Comparison of ENCODE assay signal across 8 cellular contexts in genomic region chr17:45172232-45172540, GRCh38. TPM values are rescaled to one million over a fixed set of nuclear protein-coding genes. Genes with fewer than 3 reads are reported as not detected.
DNase-seq lines count a peak whose midpoint lies in the region; ATAC-seq, FAIRE-seq and TF ChIP-seq lines count a peak whose summit lies in the region.
"Had no signal": no experiment of that assay in that cellular context is flagged by ENCODE, and none has a peak within 500 bp of the region (broad histone marks: within the 10 kb centered on the region; RNA-seq: fewer than 3 reads in every experiment).

No MANE protein-coding gene starts in this region.

- CTCF ChIA-PET in HepG2 (lab: Yijun Ruan, JAX; ENCODE audit: low intra/inter-chr PET ratio, low total read pairs) = interaction anchor here (0.7 to 3.2 kb wide), 5 partner anchors 11 to 37 kb away, joined by 3 to 10 read pairs (median 3); partner anchors contain the start of genes ACBD4, HEXIM1 and HEXIM2

- no peak overlapping the region for H3K4me3 ChIP-seq in KMS-11 (IDR thresholded peaks at IDR 0.05; ENCODE audit: insufficient read depth, low read depth, low read length)
- peak overlapping the region; percentile 78 for H3K4me3 ChIP-seq in adipocyte (ENCODE audit: low read length)
- H3K4me3 ChIP-seq in HepG2 (replicated peaks in 1 of 3; ENCODE audit: insufficient read depth in 1 of 3, low read depth in 2 of 3, low read length in 3 of 3) = peak overlapping the region; percentile 45 to 68 (median 53); a peak in 5 of 6 replicates
- H3K4me3 ChIP-seq in suprapubic skin = peak overlapping the region; percentile 36

- no peak for FAIRE-seq in HepG2 (lab: Jason Lieb, UNC)

- TF ChIP-seq POLR2A in HepG2 (IDR thresholded peaks at IDR 0.05; ENCODE audit: insufficient read depth in 1 of 2, low read depth in 2 of 2, low read length in 2 of 2) (no peak; a peak in 1 of 4 replicates), suprapubic skin (IDR thresholded peaks at IDR 0.05) (no peak)

- H3K9me3 ChIP-seq in adipocyte (ENCODE audit: control insufficient read depth, low read length) = no peaks in the 10 kb centered on the region
- H3K9me3 ChIP-seq in HepG2 (ENCODE audit: low read length) = no peaks in the 10 kb centered on the region
- H3K9me3 ChIP-seq in suprapubic skin = no peaks in the 10 kb centered on the region

- POLR2A ChIA-PET in HepG2 (lab: Yijun Ruan, JAX) = interaction anchor here (0.5 to 24.3 kb wide), 17 partner anchors 11 to 1045 kb away, joined by 3 to 2487 read pairs (median 10); partner anchors contain the start of genes ACBD4, HEXIM1, HEXIM2 and MAP3K14

- H4K20me1 ChIP-seq in KMS-11 (ENCODE audit: insufficient read depth) (no peaks in the 10 kb centered on the region), HepG2 (ENCODE audit: insufficient read depth, low read length) (no peaks in the 10 kb centered on the region)

- H3K79me2 ChIP-seq in KMS-11 (ENCODE audit: insufficient read depth, low read depth) (no peaks in the 10 kb centered on the region), HepG2 (ENCODE audit: insufficient read depth, low read length) (no peaks in the 10 kb centered on the region)

- TF ChIP-seq RAD21 in HepG2 (CRISPR knock-in tag; IDR thresholded peaks at IDR 0.05) = no peak

- BruUV-seq in HepG2 (replicated peaks; lab: Mats Ljungman, UMichigan) = TSS peak; percentile 59

- peak overlapping the region; percentile 59; the same call in 1 of the 2 replicates for H3K27ac ChIP-seq in KMS-11
- peak overlapping the region; percentile 97 for H3K27ac ChIP-seq in HepG2 (ENCODE audit: extremely low read length, insufficient read depth, low read length)
- H3K27ac ChIP-seq in suprapubic skin = peak overlapping the region; percentile 96

- H3K27me3 ChIP-seq in KMS-11 (ENCODE audit: insufficient read depth, low read depth) (no peaks in the 10 kb centered on the region), adipocyte (replicated peaks; ENCODE audit: control insufficient read depth, insufficient read depth, low read length) (no peaks in the 10 kb centered on the region), HepG2 (ENCODE audit: control insufficient read depth in 1 of 2, insufficient read depth in 2 of 2, low read length in 2 of 2) (no peaks in the 10 kb centered on the region), suprapubic skin (no peaks in the 10 kb centered on the region)

- intact Hi-C loops in HepG2 (cut with micrococcal nuclease; ENCODE audit: unreplicated experiment) = loop anchor here (1.0 kb wide), 1 partner anchor 11 kb away; the partner anchor contains the start of gene HEXIM2

- DNase-seq in adipocyte (ENCODE audit: low read depth) = no peak
- no peak for DNase-seq in HepG2 (ENCODE audit: low spot score)
- no peak for DNase-seq in suprapubic skin (ENCODE audit: low spot score in 2 of 2)
- DNase-seq in SK-N-DZ (ENCODE audit: low spot score) = no peak
- DNase-seq in inferior parietal cortex (ENCODE audit: extremely low spot score) = no peak
- DNase-seq: NCI-H1048 had no signal

- H2AFZ ChIP-seq in KMS-11 (ENCODE audit: low read depth) (peak overlapping the region; percentile 66), HepG2 (ENCODE audit: low read length) (no peak overlapping the region)

- H3K9ac ChIP-seq in KMS-11 (peak overlapping the region; percentile 69; the same call in 1 of the 2 replicates), adipocyte (ENCODE audit: low read length) (peak overlapping the region; percentile 81), HepG2 (ENCODE audit: insufficient read depth, low read depth, low read length) (peak overlapping the region; percentile 93)

- in situ Hi-C loops in HepG2 (cut with HindIII; ENCODE audit: extremely low pct_ligation_motif_present, low pct_unique_long_range_greater_than_20kb) = no loop called here

- no peak for TF ChIP-seq CTCF in KMS-11 (conservative IDR thresholded peaks at IDR 0.05; ENCODE audit: low read depth, low read length)
- TF ChIP-seq CTCF in HepG2 (CRISPR knock-in tag; IDR thresholded peaks at IDR 0.05) = no peak
- no peak for TF ChIP-seq CTCF in suprapubic skin (IDR thresholded peaks at IDR 0.05)

- H3K36me3 ChIP-seq in KMS-11 (ENCODE audit: insufficient read depth) (no peaks in the 10 kb centered on the region), adipocyte (ENCODE audit: control insufficient read depth, insufficient read depth, low read length, severe bottlenecking) (peaks cover 3% of the 10 kb centered on the region), HepG2 (replicated peaks in 1 of 2; ENCODE audit: control insufficient read depth in 1 of 2, insufficient read depth in 2 of 2, low read length in 2 of 2) (peaks cover 10 to 17% of the 10 kb centered on the region in 2 experiments), suprapubic skin (no peaks in the 10 kb centered on the region)

- TF ChIP-seq EP300 in HepG2 (IDR thresholded peaks at IDR 0.05; ENCODE audit: low read depth in 2 of 2, low read length in 2 of 2) (no peak), HepG2 (CRISPR knock-in tag; IDR thresholded peaks at IDR 0.05; ENCODE audit: borderline replicate concordance) (no peak), suprapubic skin (IDR thresholded peaks at IDR 0.05) (no peak)

- no peak; the same call in 2 of the 3 replicates for ATAC-seq in HepG2
- ATAC-seq in HG02610 (IDR thresholded peaks at IDR 0.05; ENCODE audit: unreplicated experiment) = no peak

- peak overlapping the region; percentile 83; the same call in 1 of the 2 replicates for H3K4me2 ChIP-seq in KMS-11
- peak overlapping the region; percentile 100 for H3K4me2 ChIP-seq in HepG2 (ENCODE audit: low read depth, low read length)

- H3K4me1 ChIP-seq in KMS-11 (ENCODE audit: low read depth, poor library complexity, severe bottlenecking) (peaks cover 26% of the 10 kb centered on the region), adipocyte (ENCODE audit: control insufficient read depth, insufficient read depth, low read length) (peaks cover 38% of the 10 kb centered on the region), HepG2 (ENCODE audit: insufficient read depth, low read length) (peaks cover 69% of the 10 kb centered on the region), suprapubic skin (peaks cover 60% of the 10 kb centered on the region)

- WGBS in HepG2 (ENCODE audit: low lambda C conversion rate) = 9% methylated on average over 5 of the region's 5 CpGs
- WGBS in suprapubic skin = 27% methylated on average over 5 of the region's 5 CpGs

RNA-seq across cellular contexts. Expression of gene HEXIM2, which starts 10.5 kb away (rescaled TPM):
- total RNA-seq in HepG2 (2016; rRNA removed; fragmentation: Illumina TruSeq; extraction: Trizol) (27.1 and 30.8 TPM in 2 replicates), suprapubic skin (10 to 100 TPM in 1 of 4 donors, 1 to 10 TPM in 3; 2.2 to 10.4 (median 4.4) TPM)
- total RNA-seq in HepG2 (2016; cell fraction: cytosol; rRNA removed; fragmentation: Illumina TruSeq; extraction: Trizol; ENCODE audit: low read depth) = 22.3 and 23.3 TPM in 2 replicates
- total RNA-seq in HepG2 (2016; cell fraction: insoluble cytoplasmic fraction; rRNA removed; fragmentation: Illumina TruSeq; extraction: Trizol) = 26.7 and 27.9 TPM in 2 replicates
- 25.8 and 28.7 TPM in 2 replicates for total RNA-seq in HepG2 (2016; cell fraction: membrane; rRNA removed; fragmentation: Illumina TruSeq; extraction: Trizol)
- 13.7 and 16.4 TPM in 2 replicates for total RNA-seq in HepG2 (2016; cell fraction: nucleus; rRNA removed; fragmentation: Illumina TruSeq; extraction: Trizol)
- 31.8 and 32.4 TPM in 2 replicates for polyA plus RNA-seq in HepG2 (2011; rRNA removed)
- 32.2 and 44.9 TPM in 2 replicates for polyA plus RNA-seq in HepG2 (2011; cell fraction: cytosol; rRNA removed)
- 22.5 and 27.3 TPM in 2 replicates for polyA plus RNA-seq in HepG2 (2011; cell fraction: nucleus; rRNA removed)
- 22.2 and 24.9 TPM in 2 replicates for polyA plus RNA-seq in HepG2 (2012)
- 14.6 and 18.5 TPM in 2 replicates for polyA plus RNA-seq in HepG2 (2016; cell fraction: cytosol; fragmentation: Illumina TruSeq; extraction: Trizol; ENCODE audit: low read depth)
- 35.4 and 36.8 TPM in 2 replicates for polyA plus RNA-seq in HepG2 (2016; cell fraction: insoluble cytoplasmic fraction; fragmentation: Illumina TruSeq; extraction: Trizol; ENCODE audit: low read depth)
- 19.7 and 26.6 TPM in 2 replicates for polyA plus RNA-seq in HepG2 (2016; cell fraction: membrane; fragmentation: Illumina TruSeq; extraction: Trizol; ENCODE audit: low read depth)
- polyA plus RNA-seq in HepG2 (2016; cell fraction: nucleus; fragmentation: Illumina TruSeq; extraction: Trizol; ENCODE audit: insufficient read depth, low read depth) = 36.3 and 37.9 TPM in 2 replicates
- polyA minus RNA-seq in HepG2 (2011; rRNA and poly(A)+ RNA removed; ENCODE audit: low replicate concordance) = 9.1 and 26.8 TPM in 2 replicates
- polyA minus RNA-seq in HepG2 (2011; cell fraction: cytosol; rRNA and poly(A)+ RNA removed) = 17.8 and 20.5 TPM in 2 replicates
- polyA minus RNA-seq in HepG2 (2011; cell fraction: nucleus; rRNA and poly(A)+ RNA removed) = 12.4 and 13.2 TPM in 2 replicates
- 9.7 and 10.2 TPM in 2 replicates for polyA plus RNA-seq in SK-N-DZ (2014; cell fraction: cytosol; rRNA removed)
- polyA plus RNA-seq in SK-N-DZ (2014; cell fraction: nucleus; rRNA removed) = 7.2 and 8.5 TPM in 2 replicates

RNA-seq across cellular contexts. Expression of gene HEXIM1, which starts 23.9 kb away (rescaled TPM):
- total RNA-seq in HepG2 (2016; rRNA removed; fragmentation: Illumina TruSeq; extraction: Trizol) (10.5 and 14.8 TPM in 2 replicates), suprapubic skin (10 to 100 TPM; 23.1 to 35.6 (median 27.8) TPM)
- 2.7 and 3.3 TPM in 2 replicates for total RNA-seq in HepG2 (2016; cell fraction: cytosol; rRNA removed; fragmentation: Illumina TruSeq; extraction: Trizol; ENCODE audit: low read depth)
- 11.7 and 13.0 TPM in 2 replicates for total RNA-seq in HepG2 (2016; cell fraction: insoluble cytoplasmic fraction; rRNA removed; fragmentation: Illumina TruSeq; extraction: Trizol)
- total RNA-seq in HepG2 (2016; cell fraction: membrane; rRNA removed; fragmentation: Illumina TruSeq; extraction: Trizol) = 8.9 and 9.5 TPM in 2 replicates
- 13.8 and 14.0 TPM in 2 replicates for total RNA-seq in HepG2 (2016; cell fraction: nucleus; rRNA removed; fragmentation: Illumina TruSeq; extraction: Trizol)
- polyA plus RNA-seq in HepG2 (2011; rRNA removed) = 16.3 and 16.6 TPM in 2 replicates
- polyA plus RNA-seq in HepG2 (2011; cell fraction: cytosol; rRNA removed) = 13.7 and 14.0 TPM in 2 replicates
- 34.1 and 37.3 TPM in 2 replicates for polyA plus RNA-seq in HepG2 (2011; cell fraction: nucleus; rRNA removed)
- polyA plus RNA-seq in HepG2 (2012) = 17.5 and 20.8 TPM in 2 replicates
- 2.7 and 3.3 TPM in 2 replicates for polyA plus RNA-seq in HepG2 (2016; cell fraction: cytosol; fragmentation: Illumina TruSeq; extraction: Trizol; ENCODE audit: low read depth)
- 36.1 and 41.5 TPM in 2 replicates for polyA plus RNA-seq in HepG2 (2016; cell fraction: insoluble cytoplasmic fraction; fragmentation: Illumina TruSeq; extraction: Trizol; ENCODE audit: low read depth)
- 10.3 and 12.9 TPM in 2 replicates for polyA plus RNA-seq in HepG2 (2016; cell fraction: membrane; fragmentation: Illumina TruSeq; extraction: Trizol; ENCODE audit: low read depth)
- 51.0 and 51.8 TPM in 2 replicates for polyA plus RNA-seq in HepG2 (2016; cell fraction: nucleus; fragmentation: Illumina TruSeq; extraction: Trizol; ENCODE audit: insufficient read depth, low read depth)
- 8.8 and 11.0 TPM in 2 replicates for polyA minus RNA-seq in HepG2 (2011; rRNA and poly(A)+ RNA removed; ENCODE audit: low replicate concordance)
- 10.7 and 11.5 TPM in 2 replicates for polyA minus RNA-seq in HepG2 (2011; cell fraction: cytosol; rRNA and poly(A)+ RNA removed)
- 17.1 and 27.5 TPM in 2 replicates for polyA minus RNA-seq in HepG2 (2011; cell fraction: nucleus; rRNA and poly(A)+ RNA removed)
- 1.4 TPM in 2 replicates for polyA plus RNA-seq in SK-N-DZ (2014; cell fraction: cytosol; rRNA removed)
- polyA plus RNA-seq in SK-N-DZ (2014; cell fraction: nucleus; rRNA removed) = 0.97 and 2.7 TPM in 2 replicates

RNA-seq across cellular contexts. Expression of gene ACBD4, which starts 36.7 kb away (rescaled TPM):
- total RNA-seq in HepG2 (2016; rRNA removed; fragmentation: Illumina TruSeq; extraction: Trizol) (8.8 and 16.1 TPM in 2 replicates), suprapubic skin (10 to 100 TPM in 2 of 4 donors, 1 to 10 TPM in 2; 6.2 to 37.7 (median 10.9) TPM)
- total RNA-seq in HepG2 (2016; cell fraction: cytosol; rRNA removed; fragmentation: Illumina TruSeq; extraction: Trizol; ENCODE audit: low read depth) = 8.0 and 13.0 TPM in 2 replicates
- 9.5 and 14.6 TPM in 2 replicates for total RNA-seq in HepG2 (2016; cell fraction: insoluble cytoplasmic fraction; rRNA removed; fragmentation: Illumina TruSeq; extraction: Trizol)
- total RNA-seq in HepG2 (2016; cell fraction: membrane; rRNA removed; fragmentation: Illumina TruSeq; extraction: Trizol) = 12.4 and 18.3 TPM in 2 replicates
- total RNA-seq in HepG2 (2016; cell fraction: nucleus; rRNA removed; fragmentation: Illumina TruSeq; extraction: Trizol) = 15.2 and 17.1 TPM in 2 replicates
- 26.9 and 34.1 TPM in 2 replicates for polyA plus RNA-seq in HepG2 (2011; rRNA removed)
- 12.2 and 17.4 TPM in 2 replicates for polyA plus RNA-seq in HepG2 (2011; cell fraction: cytosol; rRNA removed)
- 71.5 and 77.5 TPM in 2 replicates for polyA plus RNA-seq in HepG2 (2011; cell fraction: nucleus; rRNA removed)
- polyA plus RNA-seq in HepG2 (2012) = 16.9 and 20.5 TPM in 2 replicates
- polyA plus RNA-seq in HepG2 (2016; cell fraction: cytosol; fragmentation: Illumina TruSeq; extraction: Trizol; ENCODE audit: low read depth) = 9.2 and 14.3 TPM in 2 replicates
- 9.9 and 13.7 TPM in 2 replicates for polyA plus RNA-seq in HepG2 (2016; cell fraction: insoluble cytoplasmic fraction; fragmentation: Illumina TruSeq; extraction: Trizol; ENCODE audit: low read depth)
- 10.5 and 15.2 TPM in 2 replicates for polyA plus RNA-seq in HepG2 (2016; cell fraction: membrane; fragmentation: Illumina TruSeq; extraction: Trizol; ENCODE audit: low read depth)
- polyA plus RNA-seq in HepG2 (2016; cell fraction: nucleus; fragmentation: Illumina TruSeq; extraction: Trizol; ENCODE audit: insufficient read depth, low read depth) = 36.2 and 39.6 TPM in 2 replicates
- 6.9 and 21.9 TPM in 2 replicates for polyA minus RNA-seq in HepG2 (2011; rRNA and poly(A)+ RNA removed; ENCODE audit: low replicate concordance)
- 8.3 and 8.4 TPM in 2 replicates for polyA minus RNA-seq in HepG2 (2011; cell fraction: cytosol; rRNA and poly(A)+ RNA removed)
- 26.9 and 36.2 TPM in 2 replicates for polyA minus RNA-seq in HepG2 (2011; cell fraction: nucleus; rRNA and poly(A)+ RNA removed)
- polyA plus RNA-seq in SK-N-DZ (2014; cell fraction: cytosol; rRNA removed) = 6.4 TPM in 2 replicates
- polyA plus RNA-seq in SK-N-DZ (2014; cell fraction: nucleus; rRNA removed) = 21.1 and 23.7 TPM in 2 replicates

RNA-seq across cellular contexts. Expression of gene PLCD3, which starts 39.9 kb away (rescaled TPM):
- total RNA-seq in HepG2 (2016; rRNA removed; fragmentation: Illumina TruSeq; extraction: Trizol) (5.5 and 11.3 TPM in 2 replicates), suprapubic skin (10 to 100 TPM; 44.7 to 87.1 (median 58.3) TPM)
- 5.6 and 8.7 TPM in 2 replicates for total RNA-seq in HepG2 (2016; cell fraction: cytosol; rRNA removed; fragmentation: Illumina TruSeq; extraction: Trizol; ENCODE audit: low read depth)
- total RNA-seq in HepG2 (2016; cell fraction: insoluble cytoplasmic fraction; rRNA removed; fragmentation: Illumina TruSeq; extraction: Trizol) = 6.2 and 9.4 TPM in 2 replicates
- total RNA-seq in HepG2 (2016; cell fraction: membrane; rRNA removed; fragmentation: Illumina TruSeq; extraction: Trizol) = 23.5 and 28.9 TPM in 2 replicates
- total RNA-seq in HepG2 (2016; cell fraction: nucleus; rRNA removed; fragmentation: Illumina TruSeq; extraction: Trizol) = 4.2 and 4.3 TPM in 2 replicates
- polyA plus RNA-seq in HepG2 (2011; rRNA removed) = 39.1 and 46.1 TPM in 2 replicates
- polyA plus RNA-seq in HepG2 (2011; cell fraction: cytosol; rRNA removed) = 28.6 and 40.9 TPM in 2 replicates
- polyA plus RNA-seq in HepG2 (2011; cell fraction: nucleus; rRNA removed) = 37.4 and 43.6 TPM in 2 replicates
- 8.5 and 22.4 TPM in 2 replicates for polyA plus RNA-seq in HepG2 (2012)
- polyA plus RNA-seq in HepG2 (2016; cell fraction: cytosol; fragmentation: Illumina TruSeq; extraction: Trizol; ENCODE audit: low read depth) = 17.4 and 19.5 TPM in 2 replicates
- polyA plus RNA-seq in HepG2 (2016; cell fraction: insoluble cytoplasmic fraction; fragmentation: Illumina TruSeq; extraction: Trizol; ENCODE audit: low read depth) = 14.0 and 24.9 TPM in 2 replicates
- polyA plus RNA-seq in HepG2 (2016; cell fraction: membrane; fragmentation: Illumina TruSeq; extraction: Trizol; ENCODE audit: low read depth) = 30.5 and 46.5 TPM in 2 replicates
- polyA plus RNA-seq in HepG2 (2016; cell fraction: nucleus; fragmentation: Illumina TruSeq; extraction: Trizol; ENCODE audit: insufficient read depth, low read depth) = 24.9 and 28.4 TPM in 2 replicates
- 68.8 and 256 TPM in 2 replicates for polyA minus RNA-seq in HepG2 (2011; rRNA and poly(A)+ RNA removed; ENCODE audit: low replicate concordance)
- 26.0 and 39.9 TPM in 2 replicates for polyA minus RNA-seq in HepG2 (2011; cell fraction: cytosol; rRNA and poly(A)+ RNA removed)
- 13.4 and 15.7 TPM in 2 replicates for polyA minus RNA-seq in HepG2 (2011; cell fraction: nucleus; rRNA and poly(A)+ RNA removed)
- 14.7 and 16.2 TPM in 2 replicates for polyA plus RNA-seq in SK-N-DZ (2014; cell fraction: cytosol; rRNA removed)
- polyA plus RNA-seq in SK-N-DZ (2014; cell fraction: nucleus; rRNA removed) = 17.1 and 17.3 TPM in 2 replicates

RNA-seq across cellular contexts. Expression of gene FMNL1, which starts 49.5 kb away (rescaled TPM):
- total RNA-seq in HepG2 (2016; rRNA removed; fragmentation: Illumina TruSeq; extraction: Trizol) (0.39 and 0.53 TPM in 2 replicates), suprapubic skin (10 to 100 TPM in 1 of 4 donors, 1 to 10 TPM in 3; 5.9 to 14.6 (median 8.0) TPM)
- total RNA-seq in HepG2 (2016; cell fraction: cytosol; rRNA removed; fragmentation: Illumina TruSeq; extraction: Trizol; ENCODE audit: low read depth) = 0.61 TPM in 1 of 2 replicates, not detected in the other
- total RNA-seq in HepG2 (2016; cell fraction: insoluble cytoplasmic fraction; rRNA removed; fragmentation: Illumina TruSeq; extraction: Trizol) = 0.12 and 0.41 TPM in 2 replicates
- 0.48 and 0.74 TPM in 2 replicates for total RNA-seq in HepG2 (2016; cell fraction: membrane; rRNA removed; fragmentation: Illumina TruSeq; extraction: Trizol)
- total RNA-seq in HepG2 (2016; cell fraction: nucleus; rRNA removed; fragmentation: Illumina TruSeq; extraction: Trizol) = 0.56 and 0.63 TPM in 2 replicates
- polyA plus RNA-seq in HepG2 (2011; rRNA removed) = 0.70 and 1.1 TPM in 2 replicates
- polyA plus RNA-seq in HepG2 (2011; cell fraction: cytosol; rRNA removed) = 0.38 and 0.48 TPM in 2 replicates
- polyA plus RNA-seq in HepG2 (2011; cell fraction: nucleus; rRNA removed) = 4.9 and 6.1 TPM in 2 replicates
- polyA plus RNA-seq in HepG2 (2012) = 0.78 and 1.2 TPM in 2 replicates
- polyA plus RNA-seq in HepG2 (2016; cell fraction: cytosol; fragmentation: Illumina TruSeq; extraction: Trizol; ENCODE audit: low read depth) = 0.27 TPM in 1 of 2 replicates, not detected in the other
- polyA plus RNA-seq in HepG2 (2016; cell fraction: insoluble cytoplasmic fraction; fragmentation: Illumina TruSeq; extraction: Trizol; ENCODE audit: low read depth) = 0.37 and 0.69 TPM in 2 replicates
- 0.31 and 0.37 TPM in 2 replicates for polyA plus RNA-seq in HepG2 (2016; cell fraction: membrane; fragmentation: Illumina TruSeq; extraction: Trizol; ENCODE audit: low read depth)
- 1.9 and 2.6 TPM in 2 replicates for polyA plus RNA-seq in HepG2 (2016; cell fraction: nucleus; fragmentation: Illumina TruSeq; extraction: Trizol; ENCODE audit: insufficient read depth, low read depth)
- 0.68 and 17.4 TPM in 2 replicates for polyA minus RNA-seq in HepG2 (2011; rRNA and poly(A)+ RNA removed; ENCODE audit: low replicate concordance)
- 0.69 TPM in 1 of 2 replicates, not detected in the other for polyA minus RNA-seq in HepG2 (2011; cell fraction: cytosol; rRNA and poly(A)+ RNA removed)
- 0.77 and 1.4 TPM in 2 replicates for polyA minus RNA-seq in HepG2 (2011; cell fraction: nucleus; rRNA and poly(A)+ RNA removed)
- polyA plus RNA-seq in SK-N-DZ (2014; cell fraction: cytosol; rRNA removed) = 1.7 and 1.9 TPM in 2 replicates
- 3.2 and 6.7 TPM in 2 replicates for polyA plus RNA-seq in SK-N-DZ (2014; cell fraction: nucleus; rRNA removed)
